17 cellular contexts compared by ENCODE assay signal in the genomic region with DNA sequence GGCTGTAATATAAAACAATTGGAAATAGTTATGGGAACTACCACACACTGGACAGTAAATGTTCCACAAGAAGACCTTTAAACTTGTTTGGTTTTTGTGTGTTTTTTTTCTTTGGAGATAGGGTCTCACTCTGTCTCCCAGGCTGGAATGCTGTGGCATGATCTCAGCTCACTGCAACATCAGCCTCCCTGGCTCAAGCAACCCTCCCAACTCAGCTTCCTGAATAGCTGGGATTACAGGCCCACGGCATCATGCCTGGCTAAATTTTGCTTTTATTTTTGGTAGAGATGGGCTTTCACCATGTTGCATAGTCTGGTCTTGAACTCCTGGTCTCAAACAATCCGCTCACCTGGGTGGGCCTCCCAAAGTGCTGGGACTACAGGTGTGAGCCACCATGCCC.
DNase-seq lines count a peak whose midpoint lies in the region; ATAC-seq, FAIRE-seq and TF ChIP-seq lines count a peak whose summit lies in the region.
"Had no signal": no experiment of that assay in that cellular context is flagged by ENCODE, and none has a peak within 500 bp of the region (broad histone marks: within the 10 kb centered on the region; RNA-seq: fewer than 3 reads in every experiment).

No MANE protein-coding gene starts in this region.

- H2BK15ac ChIP-seq in mesendoderm (replicated peaks; ENCODE audit: low read depth) = no peak overlapping the region

- H2AK5ac ChIP-seq in mesendoderm (ENCODE audit: low read length) = no peak overlapping the region

- no peak overlapping the region for H3K4me2 ChIP-seq in astrocyte (ENCODE audit: low read length)
- H3K4me2 ChIP-seq in mesendoderm (ENCODE audit: low read length) = no peak overlapping the region
- H3K4me2 ChIP-seq: BLaER1 had no signal

- H4K20me1 ChIP-seq in astrocyte (ENCODE audit: insufficient read depth, low read length) = no peaks in the 10 kb centered on the region
- H4K20me1 ChIP-seq: BLaER1 had no signal

- H3K9ac ChIP-seq in astrocyte (ENCODE audit: low read length) (no peak overlapping the region), mesendoderm (ENCODE audit: low read length) (no peak overlapping the region)
- H3K9ac ChIP-seq: BLaER1, GM23248 had no signal

- H2BK5ac ChIP-seq in mesendoderm (ENCODE audit: low read length) = no peak overlapping the region

- H3K9me3 ChIP-seq in astrocyte (ENCODE audit: insufficient read depth, low read depth, low read length) (no peaks in the 10 kb centered on the region), aorta (ENCODE audit: control insufficient read depth, low read length) (no peaks in the 10 kb centered on the region)
- H3K9me3 ChIP-seq: BLaER1 had no signal

- no peaks in the 10 kb centered on the region for H3K27me3 Mint-ChIP-seq in astrocyte (ENCODE audit: low read depth, unreplicated experiment)

- no peak overlapping the region for H3K56ac ChIP-seq in mesendoderm (ENCODE audit: low read length)

- H3K18ac ChIP-seq in mesendoderm (ENCODE audit: low read length) = no peak overlapping the region

- no peak overlapping the region for H3K27ac ChIP-seq in astrocyte (ENCODE audit: low read depth, low read length)
- H3K27ac ChIP-seq in mesendoderm (ENCODE audit: low read depth, low read length) = no peak overlapping the region
- peak overlapping the region; percentile 64 to 87 for H3K27ac ChIP-seq in aorta (ENCODE audit: low read depth in 1 of 2, low read length in 2 of 2)
- H3K27ac ChIP-seq: BLaER1, GM23248, HL-60 had no signal

- H3K4me3 Mint-ChIP-seq in astrocyte (ENCODE audit: unreplicated experiment) = no peak overlapping the region
- H3K4me3 Mint-ChIP-seq: CD14-positive monocyte; CD4-positive, alpha-beta memory T cell had no signal

- DNase-seq in astrocyte (ENCODE audit: low read depth) (no peak), mesendoderm (peak; percentile 68), aorta (no peak), iPS-NIHi7 (ENCODE audit: extremely low spot score) (no peak), H7 (no peak), NCI-H526 treated with DMSO at 0.1 percent for 48 hours (lab: John Stamatoyannopoulos, UW) (no peak)
- DNase-seq: 8988T; CD4-positive, alpha-beta memory T cell; DMS79 treated with DMSO at 0.1 percent for 48 hours; GM23248; HCEC 1CT had no signal

- WGBS in mesendoderm (ENCODE audit: extremely low coverage, insufficient coverage, low lambda C conversion rate) = no CpG with 5 or more reads among the region's 2 CpGs
- WGBS in aorta, 2 donors = 29 to 35% methylated on average over 2 of the region's 2 CpGs

- no peak for TF ChIP-seq CTCF in astrocyte (IDR thresholded peaks at IDR 0.05; ENCODE audit: insufficient read depth, low read depth, low read length)

- no peak for FAIRE-seq in astrocyte (lab: Jason Lieb, UNC)
- FAIRE-seq: GM12878, GM19239 had no signal

- H2AFZ ChIP-seq in astrocyte (ENCODE audit: low read depth, low read length) = no peak overlapping the region
- H2AFZ ChIP-seq: GM23248 had no signal

- no peak overlapping the region for H3K23ac ChIP-seq in mesendoderm (ENCODE audit: low read length)

- H3K27ac Mint-ChIP-seq in astrocyte (ENCODE audit: unreplicated experiment) = peak overlapping the region; percentile 72
- H3K27ac Mint-ChIP-seq: CD14-positive monocyte; CD4-positive, alpha-beta memory T cell had no signal

- H3K4me3 ChIP-seq in astrocyte (ENCODE audit: insufficient read depth, low read depth, low read length) = no peak overlapping the region
- H3K4me3 ChIP-seq in mesendoderm (ENCODE audit: low read length) = no peak overlapping the region
- H3K4me3 ChIP-seq in aorta (ENCODE audit: low read length in 2 of 2) = no peak overlapping the region
- no peak overlapping the region for H3K4me3 ChIP-seq in H7 (ENCODE audit: insufficient read depth, low read depth, low read length)
- H3K4me3 ChIP-seq: BLaER1, GM12878, GM23248 had no signal

- no peak overlapping the region for H2BK120ac ChIP-seq in mesendoderm (ENCODE audit: low read depth, low read length)

- H3K36me3 Mint-ChIP-seq in astrocyte (ENCODE audit: low read depth, unreplicated experiment) = no peaks in the 10 kb centered on the region
- H3K36me3 Mint-ChIP-seq: CD14-positive monocyte; CD4-positive, alpha-beta memory T cell had no signal

- H3K4ac ChIP-seq in mesendoderm (ENCODE audit: low read depth, low read length) = no peak overlapping the region

- intact Hi-C loops in aorta (cut with DNase I) = no loop called here

- H4K5ac ChIP-seq in mesendoderm (ENCODE audit: low read length) = no peak overlapping the region

- H3K27me3 ChIP-seq in astrocyte (ENCODE audit: insufficient read depth, low read length) = no peaks in the 10 kb centered on the region
- no peaks in the 10 kb centered on the region for H3K27me3 ChIP-seq in mesendoderm (ENCODE audit: insufficient read depth, low read length, poor library complexity)
- no peaks in the 10 kb centered on the region for H3K27me3 ChIP-seq in aorta (ENCODE audit: control insufficient read depth in 1 of 2, insufficient read depth in 2 of 2, low read length in 1 of 2)
- H3K27me3 ChIP-seq in H7 (ENCODE audit: control insufficient read depth, insufficient read depth, low read length) = no peaks in the 10 kb centered on the region
- H3K27me3 ChIP-seq: BLaER1 had no signal

- no peaks in the 10 kb centered on the region for H3K36me3 ChIP-seq in astrocyte (ENCODE audit: insufficient read depth, low read length)
- H3K36me3 ChIP-seq in mesendoderm (ENCODE audit: control insufficient read depth, insufficient read depth, low read length) = no peaks in the 10 kb centered on the region
- H3K36me3 ChIP-seq in aorta (ENCODE audit: control insufficient read depth in 1 of 2, insufficient read depth in 2 of 2, low read length in 1 of 2) = no peaks in the 10 kb centered on the region
- H3K36me3 ChIP-seq in H7 (replicated peaks; ENCODE audit: control insufficient read depth, insufficient read depth, low read length) = no peaks in the 10 kb centered on the region
- H3K36me3 ChIP-seq: BLaER1 had no signal

- H3K4me1 ChIP-seq in astrocyte (ENCODE audit: insufficient read depth, low read length) = no peaks in the 10 kb centered on the region
- no peaks in the 10 kb centered on the region for H3K4me1 ChIP-seq in mesendoderm (ENCODE audit: control insufficient read depth, low read depth, low read length)
- peaks cover 9 to 22% of the 10 kb centered on the region in 2 donors for H3K4me1 ChIP-seq in aorta (ENCODE audit: control insufficient read depth in 1 of 2, insufficient read depth in 2 of 2, low read length in 2 of 2)

- ATAC-seq in GM19035 (IDR thresholded peaks at IDR 0.05; ENCODE audit: unreplicated experiment) = peak; percentile 13
- peak; percentile 30 for ATAC-seq in aorta (ENCODE audit: low FRiP score)
- ATAC-seq: GM12878 had no signal

- H4K8ac ChIP-seq in mesendoderm (ENCODE audit: low read depth, low read length) = no peak overlapping the region

- no peaks in the 10 kb centered on the region for H3K79me1 ChIP-seq in mesendoderm (ENCODE audit: low read length)

- H3K79me2 ChIP-seq in astrocyte (ENCODE audit: insufficient read depth, low read length) (no peaks in the 10 kb centered on the region), mesendoderm (ENCODE audit: control insufficient read depth, insufficient read depth, low read length) (no peaks in the 10 kb centered on the region)

- no peaks in the 10 kb centered on the region for H3K9me3 Mint-ChIP-seq in astrocyte (ENCODE audit: unreplicated experiment)

- H3K4me1 Mint-ChIP-seq in astrocyte (ENCODE audit: low read depth, unreplicated experiment) = peaks cover 8% of the 10 kb centered on the region
- H3K4me1 Mint-ChIP-seq: CD14-positive monocyte had no signal

Comparison
In these comparisons a context has a peak if more than half of its experiments do, and no peak if none do; other contexts are left out.
1. H3K27ac ChIP-seq: peak in aorta (2 of 2); none in astrocyte (single experiment) and mesendoderm (single experiment).